8 cellular contexts compared by ENCODE assay signal in the genomic region with DNA sequence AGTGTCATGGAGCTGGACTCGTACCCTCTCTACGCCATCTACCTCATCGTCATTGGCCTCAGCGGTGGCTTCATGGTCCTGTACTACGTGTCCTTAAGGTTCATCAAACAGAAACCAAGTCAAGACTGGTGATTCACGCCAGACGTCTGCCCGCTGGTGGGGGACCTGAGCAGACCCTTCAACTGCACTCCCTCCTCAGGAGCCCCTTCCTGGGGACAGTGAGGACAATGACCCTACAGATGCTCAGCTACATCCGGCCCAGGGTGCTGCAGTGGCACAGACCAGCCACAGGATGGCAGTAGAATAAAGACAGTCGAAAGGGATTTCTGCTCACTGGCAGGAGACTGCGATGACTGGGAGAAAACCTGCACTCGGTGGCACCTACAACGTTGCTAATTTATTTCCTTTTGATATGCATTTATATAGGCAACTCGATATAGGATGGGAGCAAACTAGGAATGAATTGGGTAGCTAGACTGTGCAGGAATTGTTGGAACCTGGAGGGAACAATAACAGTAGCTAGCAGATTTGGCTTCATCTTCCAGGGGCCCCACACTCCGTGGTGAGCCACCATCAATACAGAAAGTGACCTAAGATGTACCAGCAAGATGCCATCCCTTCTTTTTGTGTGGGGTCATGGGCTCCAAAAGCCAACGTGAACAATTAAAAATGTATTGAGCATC. TPM values are rescaled to one million over a fixed set of nuclear protein-coding genes. Genes with fewer than 3 reads are reported as not detected.
A peak's percentile ranks its signal among the peaks of the same experiment; 100 is the strongest.
DNase-seq lines count a peak whose midpoint lies in the region; ATAC-seq and TF ChIP-seq lines count a peak whose summit lies in the region.

No MANE protein-coding gene starts in this region.

- peaks cover 12% of the 10 kb centered on the region for H3K27me3 Mint-ChIP-seq in activated T-helper 17 cell treated with anti-CD3 and anti-CD28 coated beads, Interleukin-2, amount 50 U/mL, for 72 hours

- TF ChIP-seq CTCF in GM20000 (IDR thresholded peaks at IDR 0.05; ENCODE audit: extremely low read depth, missing control alignments) (peak; percentile 92), LNCAP (IDR thresholded peaks at IDR 0.05) (peak; percentile 80), foreskin keratinocyte (conservative IDR thresholded peaks at IDR 0.05) (peak; percentile 86), omental fat pad (IDR thresholded peaks at IDR 0.05) (peak in 1 of 3 donors; percentile 40), transverse colon (IDR thresholded peaks at IDR 0.05) (peak; percentile 78 to 95 (median 88))

- no peaks in the 10 kb centered on the region for H3K4me1 Mint-ChIP-seq in activated T-helper 17 cell treated with anti-CD3 and anti-CD28 coated beads, Interleukin-2, amount 50 U/mL, for 72 hours

- no peaks in the 10 kb centered on the region for H3K9me3 Mint-ChIP-seq in activated T-helper 17 cell treated with anti-CD3 and anti-CD28 coated beads, Interleukin-2, amount 50 U/mL, for 72 hours

- WGBS in transverse colon (ENCODE audit: low coverage in 1 of 2), 2 donors: 36 to 60% methylated on average over 3 to 16 of the region's 16 CpGs

- no peak for TF ChIP-seq POLR2A in transverse colon (IDR thresholded peaks at IDR 0.05)

- TF ChIP-seq EP300 in transverse colon (IDR thresholded peaks at IDR 0.05; ENCODE audit: low read depth): no peak

- no peaks in the 10 kb centered on the region for H3K36me3 ChIP-seq in transverse colon

- intact Hi-C loops in transverse colon (cut with DNase I; ENCODE audit: low total_unique reads): no loop called here

- H3K27me3 ChIP-seq in foreskin keratinocyte (peaks cover 15% of the 10 kb centered on the region), transverse colon (peaks cover 7% of the 10 kb centered on the region)

- H3K27ac Mint-ChIP-seq in activated T-helper 17 cell treated with anti-CD3 and anti-CD28 coated beads, Interleukin-2, amount 50 U/mL, for 72 hours: no peak overlapping the region

- ATAC-seq in activated T-helper 17 cell treated with anti-CD3 and anti-CD28 coated beads, Interleukin-2, amount 50 U/mL, for 72 hours (replicated peaks): peak; percentile 85
- ATAC-seq in foreskin keratinocyte (peak; percentile 82), omental fat pad (ENCODE audit: low FRiP score) (peak; percentile 67)

- no peak overlapping the region for H3K4me3 ChIP-seq in transverse colon

- no peaks in the 10 kb centered on the region for H3K9me3 ChIP-seq in transverse colon

- no peak overlapping the region for H3K4me3 Mint-ChIP-seq in activated T-helper 17 cell treated with anti-CD3 and anti-CD28 coated beads, Interleukin-2, amount 50 U/mL, for 72 hours

- in situ Hi-C loops in transverse colon (cut with MboI; ENCODE audit: low pct_ligation_motif_present in 1 of 4, low pct_unique_long_range_greater_than_20kb in 1 of 4, low sequenced_read_pairs in 3 of 4): loop anchor here in 3 of 4 donors (25.0 kb wide), 1 partner anchor 266 kb away; no protein-coding TSS in a partner anchor

- H3K4me1 ChIP-seq in foreskin keratinocyte (no peaks in the 10 kb centered on the region), transverse colon (peaks cover 0 to 3% (median 1%) of the 10 kb centered on the region in 4 donors)

- H3K27ac ChIP-seq in foreskin keratinocyte (no peak overlapping the region), transverse colon (no peak overlapping the region)

- peak; percentile 59 for DNase-seq in COLO668 (lab: John Stamatoyannopoulos, UW; ENCODE audit: unreplicated experiment)
- DNase-seq in GM20000 (ENCODE audit: low spot score): peak; percentile 75
- peak; percentile 66 for DNase-seq in RPMI8226
- peak in 1 of 2 donors; percentile 25 for DNase-seq in foreskin keratinocyte
- DNase-seq in omental fat pad (ENCODE audit: low spot score): no peak
- DNase-seq in transverse colon: peak; percentile 62

- H3K36me3 Mint-ChIP-seq in activated T-helper 17 cell treated with anti-CD3 and anti-CD28 coated beads, Interleukin-2, amount 50 U/mL, for 72 hours (ENCODE audit: low read depth): no peaks in the 10 kb centered on the region

RNA-seq across cellular contexts. Expression of a gene that starts 39.2 kb away (rescaled TPM):
- not detected for total RNA-seq in activated T-helper 17 cell treated with anti-CD3 and anti-CD28 coated beads, Interleukin-2, amount 50 U/mL, for 72 hours
- total RNA-seq in foreskin keratinocyte: not detected in 2 replicates
- not detected in 2 replicates for polyA plus RNA-seq in foreskin keratinocyte
- under 1 TPM in 1 of 4 donors, not detected in 3; 0.16 TPM for total RNA-seq in omental fat pad
- total RNA-seq in transverse colon: under 1 TPM in 1 of 4 donors, not detected in 3; 0.41 TPM

RNA-seq across cellular contexts. Expression of a gene that starts 39.3 kb away (rescaled TPM):
- not detected for total RNA-seq in activated T-helper 17 cell treated with anti-CD3 and anti-CD28 coated beads, Interleukin-2, amount 50 U/mL, for 72 hours
- total RNA-seq in foreskin keratinocyte: not detected in 2 replicates
- polyA plus RNA-seq in foreskin keratinocyte: not detected in 2 replicates
- not detected for total RNA-seq in omental fat pad
- total RNA-seq in transverse colon: not detected
